8 cellular contexts compared by ENCODE assay signal in the genomic region with DNA sequence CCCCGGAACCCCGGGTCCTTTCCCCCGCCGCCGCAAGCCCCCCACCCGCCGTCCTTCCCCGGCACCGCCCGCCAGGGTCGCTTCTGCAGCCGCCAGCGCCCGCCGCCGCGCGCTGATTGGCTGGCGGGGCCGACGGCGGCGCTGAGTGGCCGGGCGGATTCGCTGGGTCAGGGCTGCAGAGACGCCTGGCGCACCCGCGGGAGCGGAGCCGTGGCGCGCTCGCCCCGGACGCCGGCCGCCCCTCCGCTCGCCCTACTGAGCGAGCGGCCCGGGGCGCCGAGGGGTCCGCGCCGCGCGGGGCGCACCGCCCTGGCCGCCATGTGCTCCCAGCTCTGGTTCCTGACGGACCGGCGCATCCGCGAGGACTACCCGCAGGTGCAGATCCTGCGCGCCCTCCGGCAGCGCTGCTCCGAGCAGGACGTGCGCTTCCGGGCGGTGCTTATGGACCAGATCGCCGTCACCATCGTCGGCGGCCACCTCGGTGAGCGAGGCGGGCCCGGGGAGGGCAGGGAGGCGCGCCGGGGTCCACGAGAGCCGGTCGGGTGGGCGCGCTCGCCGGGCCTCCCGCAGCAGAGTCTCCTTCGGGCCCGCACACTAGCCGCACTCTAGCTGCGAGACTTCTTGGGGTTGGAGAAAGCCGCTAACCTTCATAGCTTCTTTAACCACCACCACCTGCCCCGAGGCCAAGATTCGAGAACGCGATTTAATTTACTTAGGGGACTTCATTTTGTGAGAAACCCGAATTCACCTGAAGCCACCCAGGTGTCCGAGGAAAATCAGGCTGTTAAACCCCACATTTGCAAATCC. TPM values are rescaled to one million over a fixed set of nuclear protein-coding genes. Genes with fewer than 3 reads are reported as not detected.
A peak's percentile ranks its signal among the peaks of the same experiment; 100 is the strongest.
DNase-seq lines count a peak whose midpoint lies in the region; ATAC-seq, FAIRE-seq and TF ChIP-seq lines count a peak whose summit lies in the region.

TSS of gene RIMKLA (plus strand) at position 176 of the 807 bp plus-strand sequence. CDS start at position 319, 143 bp downstream.

- BruUV-seq in OCI-LY7 (replicated peaks; lab: Mats Ljungman, UMichigan): no TSS peak

- H3K79me2 ChIP-seq in OCI-LY7 (ENCODE audit: insufficient read depth, low read depth, low read length): no peaks in the 10 kb centered on the region

- intact Hi-C loops in CD4-positive, alpha-beta memory T cell (cut with micrococcal nuclease): no loop called here
- intact Hi-C loops in OCI-LY7 (cut with micrococcal nuclease; ENCODE audit: unreplicated experiment): no loop called here
- intact Hi-C loops in pancreas (cut with DNase I): no loop called here
- intact Hi-C loops in vagina (cut with DNase I): no loop called here

- peak within 1 kb of the TSS; percentile 10; the same call in 1 of the 2 replicates for H3K4me2 ChIP-seq in OCI-LY7 (ENCODE audit: low read length)

- H3K4me1 Mint-ChIP-seq in CD4-positive, alpha-beta memory T cell: peaks cover 4 to 11% (median 7%) of the 10 kb centered on the region in 4 donors
- peaks cover 14% of the 10 kb centered on the region for H3K4me1 Mint-ChIP-seq in activated naive CD4-positive, alpha-beta T cell treated with anti-CD3 and anti-CD28 coated beads, Interleukin-2, amount 10 ng/mL, durations not matched to agents 7 days and 5 days

- no peaks in the 10 kb centered on the region for H3K9me2 ChIP-seq in OCI-LY7 (ENCODE audit: insufficient read depth, low read length)

- H3K36me3 Mint-ChIP-seq in CD4-positive, alpha-beta memory T cell: no peaks in the 10 kb centered on the region
- no peaks in the 10 kb centered on the region for H3K36me3 Mint-ChIP-seq in activated naive CD4-positive, alpha-beta T cell treated with anti-CD3 and anti-CD28 coated beads, Interleukin-2, amount 10 ng/mL, durations not matched to agents 7 days and 5 days

- peak within 1 kb of the TSS; percentile 71 to 88 (median 84) for H3K4me3 Mint-ChIP-seq in CD4-positive, alpha-beta memory T cell
- H3K4me3 Mint-ChIP-seq in activated naive CD4-positive, alpha-beta T cell treated with anti-CD3 and anti-CD28 coated beads, Interleukin-2, amount 10 ng/mL, durations not matched to agents 7 days and 5 days: peak within 1 kb of the TSS; percentile 74

- no peaks in the 10 kb centered on the region for H3K9me3 Mint-ChIP-seq in CD4-positive, alpha-beta memory T cell
- no peaks in the 10 kb centered on the region for H3K9me3 Mint-ChIP-seq in activated naive CD4-positive, alpha-beta T cell treated with anti-CD3 and anti-CD28 coated beads, Interleukin-2, amount 10 ng/mL, durations not matched to agents 7 days and 5 days

- POLR2A ChIA-PET in CD4-positive, alpha-beta memory T cell (lab: Charles Lee; ENCODE audit: partially characterized antibody): no interaction called here
- POLR2A ChIA-PET in OCI-LY7 (lab: Charles Lee): no interaction called here

- TF ChIP-seq POLR2A in vagina (IDR thresholded peaks at IDR 0.05): no peak

- peaks cover 4% of the 10 kb centered on the region for H3K4me1 ChIP-seq in CD4-positive, alpha-beta memory T cell (ENCODE audit: insufficient read depth, low read length)
- no peaks in the 10 kb centered on the region for H3K4me1 ChIP-seq in OCI-LY7 (ENCODE audit: insufficient read depth, low read length, poor library complexity, severe bottlenecking)
- peaks cover 6% of the 10 kb centered on the region for H3K4me1 ChIP-seq in cardiac muscle cell (ENCODE audit: low read depth)
- H3K4me1 ChIP-seq in pancreas: peaks cover 0 to 5% (median 5%) of the 10 kb centered on the region in 3 donors
- peaks cover 15% of the 10 kb centered on the region for H3K4me1 ChIP-seq in vagina

- peaks cover 10% of the 10 kb centered on the region for H3K27me3 ChIP-seq in CD4-positive, alpha-beta memory T cell (ENCODE audit: insufficient read depth, low read length)
- H3K27me3 ChIP-seq in cardiac muscle cell (peaks cover 45% of the 10 kb centered on the region), pancreas (no peaks in the 10 kb centered on the region), vagina (no peaks in the 10 kb centered on the region)

- WGBS in pancreas, 2 donors: 1% methylated on average over 53 to 100 of the region's 100 CpGs

- DNase-seq in CD4-positive, alpha-beta memory T cell: peak in 4 of 5 donors; percentile 11 to 33 (median 25)
- DNase-seq in OCI-LY7 (ENCODE audit: low spot score) (no peak), cardiac muscle cell (ENCODE audit: low read depth in 1 of 2, low spot score in 1 of 2) (peak; percentile 34 to 89), pancreas (peak; percentile 61 to 88 (median 64)), vagina (ENCODE audit: extremely low spot score in 2 of 2) (no peak)
- DNase-seq in activated naive CD4-positive, alpha-beta T cell treated with anti-CD3 and anti-CD28 coated beads, Interleukin-2, amount 10 ng/mL, durations not matched to agents 7 days and 5 days: peak; percentile 67

- H3K27me3 Mint-ChIP-seq in CD4-positive, alpha-beta memory T cell: peaks cover 29 to 34% of the 10 kb centered on the region in 2 donors
- peaks cover 64% of the 10 kb centered on the region for H3K27me3 Mint-ChIP-seq in activated naive CD4-positive, alpha-beta T cell treated with anti-CD3 and anti-CD28 coated beads, Interleukin-2, amount 10 ng/mL, durations not matched to agents 7 days and 5 days

- H3K36me3 ChIP-seq in CD4-positive, alpha-beta memory T cell (ENCODE audit: insufficient read depth, low read length): no peaks in the 10 kb centered on the region
- H3K36me3 ChIP-seq in OCI-LY7 (ENCODE audit: insufficient read depth, low read length): no peaks in the 10 kb centered on the region
- no peaks in the 10 kb centered on the region for H3K36me3 ChIP-seq in cardiac muscle cell
- H3K36me3 ChIP-seq in pancreas: no peaks in the 10 kb centered on the region
- no peaks in the 10 kb centered on the region for H3K36me3 ChIP-seq in vagina

- ATAC-seq in GM19324 (IDR thresholded peaks at IDR 0.05; ENCODE audit: low FRiP score, unreplicated experiment) (peak; percentile 81), HG03442 (IDR thresholded peaks at IDR 0.05; ENCODE audit: unreplicated experiment) (peak; percentile 83), pancreas (peak; percentile 95 to 98 (median 96))

- no peak within 1 kb of the TSS for H2AFZ ChIP-seq in OCI-LY7 (ENCODE audit: low read length)

- FAIRE-seq in pancreas (lab: Jason Lieb, UNC): no peak

- no peaks in the 10 kb centered on the region for H3K9me3 ChIP-seq in CD4-positive, alpha-beta memory T cell (ENCODE audit: control insufficient read depth in 1 of 2, low read length in 2 of 2)
- no peaks in the 10 kb centered on the region for H3K9me3 ChIP-seq in OCI-LY7 (ENCODE audit: low read length)
- no peaks in the 10 kb centered on the region for H3K9me3 ChIP-seq in cardiac muscle cell (ENCODE audit: low read depth)
- no peaks in the 10 kb centered on the region for H3K9me3 ChIP-seq in pancreas
- no peaks in the 10 kb centered on the region for H3K9me3 ChIP-seq in vagina

- CTCF ChIA-PET in CD4-positive, alpha-beta memory T cell (lab: Charles Lee; ENCODE audit: partially characterized antibody): no interaction called here
- CTCF ChIA-PET in OCI-LY7 (lab: Charles Lee; ENCODE audit: unreplicated experiment): no interaction called here
- CTCF ChIA-PET in activated naive CD4-positive, alpha-beta T cell treated with anti-CD3 and anti-CD28 coated beads, Interleukin-2, amount 10 ng/mL, durations not matched to agents 7 days and 5 days (lab: Charles Lee): no interaction called here

- peak within 1 kb of the TSS in 1 of 2 donors; percentile 30 for H3K4me3 ChIP-seq in CD4-positive, alpha-beta memory T cell (ENCODE audit: low read length in 2 of 2)
- H3K4me3 ChIP-seq in OCI-LY7 (ENCODE audit: low read depth, low read length, poor library complexity, severe bottlenecking) (no peak within 1 kb of the TSS), cardiac muscle cell (peak within 1 kb of the TSS; percentile 99), pancreas (peak within 1 kb of the TSS; percentile 46 to 75 (median 64)), vagina (peak within 1 kb of the TSS; percentile 53 to 59)

- no peaks in the 10 kb centered on the region for H4K20me1 ChIP-seq in OCI-LY7 (ENCODE audit: insufficient read depth, low read length)

- peak within 1 kb of the TSS in 2 of 7 donors; percentile 24 to 37 for H3K27ac Mint-ChIP-seq in CD4-positive, alpha-beta memory T cell
- no peak within 1 kb of the TSS for H3K27ac Mint-ChIP-seq in activated naive CD4-positive, alpha-beta T cell treated with anti-CD3 and anti-CD28 coated beads, Interleukin-2, amount 10 ng/mL, durations not matched to agents 7 days and 5 days

- TF ChIP-seq CTCF in OCI-LY7 (conservative IDR thresholded peaks at IDR 0.05; ENCODE audit: low read length) (no peak), cardiac muscle cell (IDR thresholded peaks at IDR 0.05; ENCODE audit: low read depth, low read length) (no peak), pancreas (IDR thresholded peaks at IDR 0.05) (no peak), vagina (IDR thresholded peaks at IDR 0.05) (no peak)

- no peak within 1 kb of the TSS for H3K27ac ChIP-seq in CD4-positive, alpha-beta memory T cell (ENCODE audit: low read depth, low read length)
- H3K27ac ChIP-seq in OCI-LY7 (ENCODE audit: low read depth, low read length, poor library complexity, severe bottlenecking): no peak within 1 kb of the TSS
- H3K27ac ChIP-seq in cardiac muscle cell: no peak within 1 kb of the TSS
- H3K27ac ChIP-seq in pancreas: no peak within 1 kb of the TSS
- no peak within 1 kb of the TSS for H3K27ac ChIP-seq in vagina

RNA-seq across cellular contexts. Expression of gene RIMKLA, which starts in this region (rescaled TPM):
- under 1 TPM; 0.03 to 0.06 TPM for total RNA-seq in CD4-positive, alpha-beta memory T cell
- under 1 TPM; 0.24 to 0.49 TPM for polyA plus RNA-seq in CD4-positive, alpha-beta memory T cell
- not detected in 2 replicates for total RNA-seq in OCI-LY7 (2014; rRNA removed; shearing (Covaris generic))
- total RNA-seq in OCI-LY7 (2022): not detected in 2 replicates
- 8.1 and 14.9 TPM in 2 replicates for total RNA-seq in cardiac muscle cell
- 16.3 and 21.8 TPM in 2 replicates for polyA plus RNA-seq in cardiac muscle cell
- total RNA-seq in pancreas: 1 to 10 TPM; 1.2 to 2.6 (median 2.1) TPM
- under 1 TPM; 0.27 to 0.47 TPM for polyA plus RNA-seq in pancreas
- 0.25 TPM for total RNA-seq in vagina

Comparison
In these comparisons a context has a peak if more than half of its experiments do, and no peak if none do; other contexts are left out.
1. RNA of gene RIMKLA (polyA plus RNA-seq): 16.3 to 21.8 TPM in cardiac muscle cell; 0.24 to 0.49 TPM in CD4-positive, alpha-beta memory T cell and 0.27 to 0.47 TPM in pancreas; every median in the first group is over 10 times any median in the second.
2. Peak in DNase-seq in CD4-positive, alpha-beta memory T cell; RNA of the gene not detected or under 1 TPM.
3. DNase-seq: peak in activated naive CD4-positive, alpha-beta T cell treated with anti-CD3 and anti-CD28 coated beads, Interleukin-2, amount 10 ng/mL, durations not matched to agents 7 days and 5 days (single experiment), cardiac muscle cell (2 of 2) and pancreas (6 of 6); none in OCI-LY7 (single experiment) and vagina (0 of 2).
4. Peak in every context shown above with its lines, with median percentiles within 50 percentile points of each other: ATAC-seq.